ENCODE assay signal across 8 cellular contexts in the genomic region with DNA sequence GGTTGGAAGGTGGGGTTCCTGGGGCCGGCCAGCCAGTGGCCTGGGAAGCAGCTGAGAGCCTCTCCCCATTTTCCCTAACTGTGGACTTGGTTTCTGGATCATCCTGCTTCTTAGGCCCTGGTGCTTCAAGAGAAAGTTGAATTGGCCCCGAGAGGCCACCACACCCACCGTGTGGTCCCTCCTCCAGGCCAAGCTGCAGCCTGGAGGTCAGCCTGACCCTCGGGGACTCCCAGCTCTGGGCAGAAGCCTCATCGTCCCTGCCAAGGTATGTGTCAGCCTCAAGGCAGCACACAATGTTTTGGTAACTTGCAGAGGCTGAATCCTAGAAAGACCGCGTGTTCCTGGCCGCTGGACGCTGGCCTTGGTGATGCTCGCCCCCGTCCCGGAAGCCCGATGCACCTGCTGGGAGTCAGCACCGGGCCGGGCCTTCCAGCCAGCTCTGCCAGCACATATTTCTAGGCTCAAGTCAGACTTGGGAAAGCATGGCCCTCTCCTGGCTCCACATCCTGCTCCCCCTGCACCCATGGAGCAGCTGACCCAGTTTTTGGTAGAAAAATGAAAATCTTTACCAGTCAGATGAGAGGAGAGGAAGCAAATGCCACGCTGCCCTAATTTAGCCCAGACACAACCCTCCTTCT.
DNase-seq lines count a peak whose midpoint lies in the region; ATAC-seq lines count a peak whose summit lies in the region.

No MANE protein-coding gene starts in this region.

- H3K23ac ChIP-seq in mesenchymal stem cell (ENCODE audit: low read length in 2 of 2) = peak overlapping the region in 1 of 2 experiments; percentile 91

- peak overlapping the region; percentile 95 for H3K27ac Mint-ChIP-seq in central memory CD8-positive, alpha-beta T cell (ENCODE audit: low read depth)

- H2AFZ ChIP-seq in mesenchymal stem cell (ENCODE audit: low read depth, low read length) = no peak overlapping the region

- peak overlapping the region; percentile 7 to 94 for H2BK12ac ChIP-seq in mesenchymal stem cell (ENCODE audit: low read length in 2 of 2)

- WGBS in mesenchymal stem cell = 64% methylated on average over 16 of the region's 16 CpGs

- H3K9me3 ChIP-seq in mesenchymal stem cell (ENCODE audit: control insufficient read depth, low read length) = no peaks in the 10 kb centered on the region

- H2AK5ac ChIP-seq in mesenchymal stem cell (ENCODE audit: low read length, severe bottlenecking) = peak overlapping the region; percentile 19

- H3K4me1 ChIP-seq in mesenchymal stem cell (ENCODE audit: control insufficient read depth, insufficient read depth, low read depth, low read length) = peaks cover 18% of the 10 kb centered on the region

- H3K36me3 Mint-ChIP-seq in central memory CD8-positive, alpha-beta T cell (ENCODE audit: insufficient read depth) = peaks cover 16% of the 10 kb centered on the region

- H3K79me1 ChIP-seq in mesenchymal stem cell (replicated peaks; ENCODE audit: low read length, poor library complexity, severe bottlenecking) = peaks cover 1% of the 10 kb centered on the region

- peak overlapping the region; percentile 65 to 92 for H3K18ac ChIP-seq in mesenchymal stem cell (ENCODE audit: low read depth in 1 of 2, low read length in 2 of 2)

- H3K14ac ChIP-seq in mesenchymal stem cell (ENCODE audit: low read length in 2 of 2) = peak overlapping the region in 1 of 2 experiments; percentile 53

- H2BK5ac ChIP-seq in mesenchymal stem cell (ENCODE audit: low read depth, low read length, poor library complexity, severe bottlenecking) = no peak overlapping the region

- H4K8ac ChIP-seq in mesenchymal stem cell (ENCODE audit: low read length) = peak overlapping the region; percentile 33

- peak overlapping the region; percentile 45 for H4K91ac ChIP-seq in mesenchymal stem cell (ENCODE audit: low read length)

- no peak overlapping the region for H2BK15ac ChIP-seq in mesenchymal stem cell (ENCODE audit: low read depth, poor library complexity, severe bottlenecking)

- no peaks in the 10 kb centered on the region for H3K27me3 Mint-ChIP-seq in central memory CD8-positive, alpha-beta T cell

- peak overlapping the region; percentile 79 for H3K27ac ChIP-seq in mesenchymal stem cell (ENCODE audit: low read length, poor library complexity, severe bottlenecking)

- peak overlapping the region in 1 of 2 experiments; percentile 52 for H3K4me3 ChIP-seq in mesenchymal stem cell (ENCODE audit: insufficient read depth in 1 of 2, low read depth in 1 of 2, low read length in 2 of 2)

- peak overlapping the region; percentile 78 for H3K4me3 Mint-ChIP-seq in central memory CD8-positive, alpha-beta T cell

- H3K4ac ChIP-seq in mesenchymal stem cell (ENCODE audit: low read depth in 1 of 2, low read length in 2 of 2) = peak overlapping the region in 1 of 2 experiments; percentile 81

- no peak for ATAC-seq in central memory CD8-positive, alpha-beta T cell (replicated peaks; ENCODE audit: extremely low read depth, poor library complexity, severe bottlenecking)
- ATAC-seq in GM21381 (IDR thresholded peaks at IDR 0.05; ENCODE audit: unreplicated experiment) = no peak

- no peaks in the 10 kb centered on the region for H3K9me3 Mint-ChIP-seq in central memory CD8-positive, alpha-beta T cell

- peak overlapping the region; percentile 2 for H2BK120ac ChIP-seq in mesenchymal stem cell (ENCODE audit: low read depth, low read length)

- H3K27me3 ChIP-seq in mesenchymal stem cell (ENCODE audit: control insufficient read depth in 1 of 2, insufficient read depth in 1 of 2, low read length in 2 of 2) = no peaks in the 10 kb centered on the region

- peak overlapping the region; percentile 83 for H3K9ac ChIP-seq in mesenchymal stem cell (ENCODE audit: low read length)

- H3K4me1 Mint-ChIP-seq in central memory CD8-positive, alpha-beta T cell = peaks cover 26% of the 10 kb centered on the region

- DNase-seq in activated CD8-positive, alpha-beta memory T cell treated with anti-CD3 and anti-CD28 coated beads for 24 hours = peak; percentile 65
- DNase-seq in activated CD8-positive, alpha-beta memory T cell treated with anti-CD3 and anti-CD28 coated beads, Interleukin-2, amount 50 U/mL, for 4 hours = no peak
- no peak for DNase-seq in central memory CD8-positive, alpha-beta T cell (ENCODE audit: low spot score in 2 of 2)
- DNase-seq in mesenchymal stem cell = peak; percentile 42
- DNase-seq in ureter (ENCODE audit: low spot score) = peak; percentile 58
- no peak for DNase-seq in NCI-H1105 treated with DMSO at 0.1 percent for 48 hours (lab: John Stamatoyannopoulos, UW)
- no peak for DNase-seq in NCI-H510A treated with DMSO at 0.1 percent for 48 hours (lab: John Stamatoyannopoulos, UW)

- peak overlapping the region; percentile 35 for H3K4me2 ChIP-seq in mesenchymal stem cell (ENCODE audit: low read length, poor library complexity, severe bottlenecking)

- H3K36me3 ChIP-seq in mesenchymal stem cell (ENCODE audit: control insufficient read depth in 1 of 2, insufficient read depth in 2 of 2, low read depth in 1 of 2, low read length in 2 of 2) = no peaks in the 10 kb centered on the region

Comparison
In these comparisons a context has a peak if more than half of its experiments do, and no peak if none do; other contexts are left out.
1. DNase-seq: peak in activated CD8-positive, alpha-beta memory T cell treated with anti-CD3 and anti-CD28 coated beads for 24 hours (single experiment), mesenchymal stem cell (single experiment) and ureter (single experiment); none in activated CD8-positive, alpha-beta memory T cell treated with anti-CD3 and anti-CD28 coated beads, Interleukin-2, amount 50 U/mL, for 4 hours (single experiment), central memory CD8-positive, alpha-beta T cell (0 of 2), NCI-H1105 treated with DMSO at 0.1 percent for 48 hours (single experiment) and NCI-H510A treated with DMSO at 0.1 percent for 48 hours (single experiment).